ENCODE assay signal across 7 cellular contexts in the genomic region with DNA sequence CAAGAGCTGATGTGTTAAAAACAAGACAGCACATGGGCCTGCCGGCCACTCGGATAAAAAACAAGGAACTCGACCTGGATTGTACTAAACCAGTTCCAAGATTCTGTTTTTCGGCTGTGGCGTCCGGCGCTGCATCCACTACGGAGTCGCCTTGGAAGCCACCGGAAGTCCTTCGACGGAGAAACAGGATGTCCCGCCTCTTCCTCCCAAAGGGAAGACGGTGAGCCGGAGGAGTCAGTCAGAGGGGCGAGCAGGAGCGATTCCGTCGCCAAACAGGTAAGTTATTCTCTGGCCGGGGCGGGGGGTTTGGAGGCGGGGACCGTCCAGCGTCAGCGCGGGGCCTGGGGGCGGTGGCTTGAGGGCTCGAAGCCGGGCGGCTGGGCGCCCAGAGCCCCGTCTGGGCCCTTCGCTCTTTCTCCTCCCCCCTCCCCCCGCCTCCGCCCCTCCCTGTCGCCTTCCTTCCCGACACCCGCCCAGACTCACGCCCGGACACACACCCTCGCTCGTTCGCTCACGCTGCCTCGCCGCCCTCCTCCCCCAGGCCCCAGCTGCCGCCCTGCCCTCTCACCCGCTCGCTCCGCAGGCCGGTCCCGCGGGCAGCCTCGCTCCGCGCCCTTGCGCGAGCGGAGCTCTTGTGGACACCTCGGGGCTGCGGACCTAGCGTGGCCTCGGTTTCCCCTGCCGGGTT. TPM values are rescaled to one million over a fixed set of nuclear protein-coding genes. Genes with fewer than 3 reads are reported as not detected.
A peak's percentile ranks its signal among the peaks of the same experiment; 100 is the strongest.
DNase-seq lines count a peak whose midpoint lies in the region; ATAC-seq and TF ChIP-seq lines count a peak whose summit lies in the region.

A gene with protein sequence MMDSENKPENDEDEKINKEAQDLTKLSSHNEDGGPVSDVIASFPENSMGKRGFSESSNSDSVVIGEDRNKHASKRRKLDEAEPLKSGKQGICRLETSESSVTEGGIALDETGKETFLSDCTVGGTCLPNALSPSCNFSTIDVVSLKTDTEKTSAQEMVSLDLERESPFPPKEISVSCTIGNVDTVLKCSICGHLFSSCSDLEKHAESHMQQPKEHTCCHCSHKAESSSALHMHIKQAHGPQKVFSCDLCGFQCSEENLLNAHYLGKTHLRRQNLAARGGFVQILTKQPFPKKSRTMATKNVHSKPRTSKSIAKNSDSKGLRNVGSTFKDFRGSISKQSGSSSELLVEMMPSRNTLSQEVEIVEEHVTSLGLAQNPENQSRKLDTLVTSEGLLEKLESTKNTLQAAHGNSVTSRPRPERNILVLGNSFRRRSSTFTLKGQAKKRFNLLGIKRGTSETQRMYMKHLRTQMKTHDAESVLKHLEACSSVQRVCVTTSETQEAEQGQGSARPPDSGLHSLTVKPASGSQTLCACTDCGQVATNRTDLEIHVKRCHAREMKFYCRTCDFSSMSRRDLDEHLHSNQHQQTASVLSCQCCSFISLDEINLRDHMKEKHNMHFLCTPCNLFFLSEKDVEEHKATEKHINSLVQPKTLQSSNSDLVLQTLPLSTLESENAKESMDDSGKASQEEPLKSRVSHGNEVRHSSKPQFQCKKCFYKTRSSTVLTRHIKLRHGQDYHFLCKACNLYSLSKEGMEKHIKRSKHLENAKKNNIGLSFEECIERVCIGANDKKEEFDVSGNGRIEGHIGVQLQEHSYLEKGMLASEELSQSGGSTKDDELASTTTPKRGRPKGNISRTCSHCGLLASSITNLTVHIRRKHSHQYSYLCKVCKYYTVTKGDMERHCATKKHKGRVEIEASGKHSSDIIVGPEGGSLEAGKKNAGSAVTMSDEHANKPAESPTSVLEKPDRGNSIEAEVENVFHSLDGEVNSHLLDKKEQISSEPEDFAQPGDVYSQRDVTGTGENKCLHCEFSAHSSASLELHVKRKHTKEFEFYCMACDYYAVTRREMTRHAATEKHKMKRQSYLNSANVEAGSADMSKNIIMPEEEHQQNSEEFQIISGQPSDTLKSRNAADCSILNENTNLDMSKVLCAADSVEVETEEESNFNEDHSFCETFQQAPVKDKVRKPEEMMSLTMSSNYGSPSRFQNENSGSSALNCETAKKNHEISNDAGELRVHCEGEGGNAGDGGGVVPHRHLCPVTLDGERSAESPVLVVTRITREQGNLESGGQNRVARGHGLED (N-terminal part only) (plus strand): TSS at position 209 of the 688 bp plus-strand sequence. CDS start 33,150 bp downstream, outside the sequence.

- no peak for TF ChIP-seq CTCF in astrocyte of the cerebellum (IDR thresholded peaks at IDR 0.05; ENCODE audit: low read depth, low read length, missing control alignments)

- peak within 1 kb of the TSS; percentile 95 for H3K4me3 ChIP-seq in astrocyte of the cerebellum (ENCODE audit: low read depth, low read length)

- peak; percentile 78 to 90 for DNase-seq in NCI-H2081 (lab: John Stamatoyannopoulos, UW)
- peak; percentile 79 for DNase-seq in T-helper 9 cell
- DNase-seq in astrocyte of the cerebellum (ENCODE audit: low read depth) = peak; percentile 80
- DNase-seq in hypothalamus (lab: John Stamatoyannopoulos, UW) = peak; percentile 68 to 99 (median 87)
- peak; percentile 93 for DNase-seq in sciatic nerve (ENCODE audit: low spot score)

- intact Hi-C loops in sciatic nerve (cut with DNase I) = no loop called here

- in situ Hi-C loops in astrocyte of the cerebellum (cut with HindIII; ENCODE audit: low sequenced_read_pairs) = no loop called here

- ATAC-seq in GM18517 (IDR thresholded peaks at IDR 0.05; ENCODE audit: unreplicated experiment) = peak; percentile 71
- peak; percentile 66 for ATAC-seq in HG03039 (IDR thresholded peaks at IDR 0.05; ENCODE audit: unreplicated experiment)
- ATAC-seq in sciatic nerve = peak; percentile 96

RNA-seq across cellular contexts. Expression of the gene that starts here (rescaled TPM):
- 22.9 TPM for total RNA-seq in sciatic nerve

Comparison
In these comparisons a context has a peak if more than half of its experiments do, and no peak if none do; other contexts are left out.
1. Peak in every context shown above with its lines: DNase-seq, ATAC-seq and H3K4me3 ChIP-seq.